ENCODE assay signal across 1 cellular context in the genomic region with DNA sequence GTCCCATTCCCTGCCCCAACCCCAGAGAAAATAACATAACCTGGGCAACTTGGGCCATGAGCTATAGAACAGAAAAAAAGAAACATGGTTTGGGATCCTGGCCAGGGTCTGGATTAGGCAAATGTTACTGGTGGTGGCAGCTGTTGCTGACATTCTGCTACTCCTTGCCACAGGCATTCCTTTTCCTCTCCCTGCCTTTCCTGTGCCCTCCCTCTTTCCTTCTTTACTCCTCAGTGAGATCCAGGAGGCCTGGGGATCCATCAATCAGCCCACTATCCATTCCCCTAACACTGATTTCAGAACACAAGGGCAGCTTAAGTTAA.
TF ChIP-seq lines count a peak whose summit lies in the region.

No MANE protein-coding gene starts in this region.

TF ChIP-seq in GM23338, 12 proteins besides CTCF, POLR2A, EP300 and RAD21 (continued from another document):
- TF ChIP-seq, protein P1, sequence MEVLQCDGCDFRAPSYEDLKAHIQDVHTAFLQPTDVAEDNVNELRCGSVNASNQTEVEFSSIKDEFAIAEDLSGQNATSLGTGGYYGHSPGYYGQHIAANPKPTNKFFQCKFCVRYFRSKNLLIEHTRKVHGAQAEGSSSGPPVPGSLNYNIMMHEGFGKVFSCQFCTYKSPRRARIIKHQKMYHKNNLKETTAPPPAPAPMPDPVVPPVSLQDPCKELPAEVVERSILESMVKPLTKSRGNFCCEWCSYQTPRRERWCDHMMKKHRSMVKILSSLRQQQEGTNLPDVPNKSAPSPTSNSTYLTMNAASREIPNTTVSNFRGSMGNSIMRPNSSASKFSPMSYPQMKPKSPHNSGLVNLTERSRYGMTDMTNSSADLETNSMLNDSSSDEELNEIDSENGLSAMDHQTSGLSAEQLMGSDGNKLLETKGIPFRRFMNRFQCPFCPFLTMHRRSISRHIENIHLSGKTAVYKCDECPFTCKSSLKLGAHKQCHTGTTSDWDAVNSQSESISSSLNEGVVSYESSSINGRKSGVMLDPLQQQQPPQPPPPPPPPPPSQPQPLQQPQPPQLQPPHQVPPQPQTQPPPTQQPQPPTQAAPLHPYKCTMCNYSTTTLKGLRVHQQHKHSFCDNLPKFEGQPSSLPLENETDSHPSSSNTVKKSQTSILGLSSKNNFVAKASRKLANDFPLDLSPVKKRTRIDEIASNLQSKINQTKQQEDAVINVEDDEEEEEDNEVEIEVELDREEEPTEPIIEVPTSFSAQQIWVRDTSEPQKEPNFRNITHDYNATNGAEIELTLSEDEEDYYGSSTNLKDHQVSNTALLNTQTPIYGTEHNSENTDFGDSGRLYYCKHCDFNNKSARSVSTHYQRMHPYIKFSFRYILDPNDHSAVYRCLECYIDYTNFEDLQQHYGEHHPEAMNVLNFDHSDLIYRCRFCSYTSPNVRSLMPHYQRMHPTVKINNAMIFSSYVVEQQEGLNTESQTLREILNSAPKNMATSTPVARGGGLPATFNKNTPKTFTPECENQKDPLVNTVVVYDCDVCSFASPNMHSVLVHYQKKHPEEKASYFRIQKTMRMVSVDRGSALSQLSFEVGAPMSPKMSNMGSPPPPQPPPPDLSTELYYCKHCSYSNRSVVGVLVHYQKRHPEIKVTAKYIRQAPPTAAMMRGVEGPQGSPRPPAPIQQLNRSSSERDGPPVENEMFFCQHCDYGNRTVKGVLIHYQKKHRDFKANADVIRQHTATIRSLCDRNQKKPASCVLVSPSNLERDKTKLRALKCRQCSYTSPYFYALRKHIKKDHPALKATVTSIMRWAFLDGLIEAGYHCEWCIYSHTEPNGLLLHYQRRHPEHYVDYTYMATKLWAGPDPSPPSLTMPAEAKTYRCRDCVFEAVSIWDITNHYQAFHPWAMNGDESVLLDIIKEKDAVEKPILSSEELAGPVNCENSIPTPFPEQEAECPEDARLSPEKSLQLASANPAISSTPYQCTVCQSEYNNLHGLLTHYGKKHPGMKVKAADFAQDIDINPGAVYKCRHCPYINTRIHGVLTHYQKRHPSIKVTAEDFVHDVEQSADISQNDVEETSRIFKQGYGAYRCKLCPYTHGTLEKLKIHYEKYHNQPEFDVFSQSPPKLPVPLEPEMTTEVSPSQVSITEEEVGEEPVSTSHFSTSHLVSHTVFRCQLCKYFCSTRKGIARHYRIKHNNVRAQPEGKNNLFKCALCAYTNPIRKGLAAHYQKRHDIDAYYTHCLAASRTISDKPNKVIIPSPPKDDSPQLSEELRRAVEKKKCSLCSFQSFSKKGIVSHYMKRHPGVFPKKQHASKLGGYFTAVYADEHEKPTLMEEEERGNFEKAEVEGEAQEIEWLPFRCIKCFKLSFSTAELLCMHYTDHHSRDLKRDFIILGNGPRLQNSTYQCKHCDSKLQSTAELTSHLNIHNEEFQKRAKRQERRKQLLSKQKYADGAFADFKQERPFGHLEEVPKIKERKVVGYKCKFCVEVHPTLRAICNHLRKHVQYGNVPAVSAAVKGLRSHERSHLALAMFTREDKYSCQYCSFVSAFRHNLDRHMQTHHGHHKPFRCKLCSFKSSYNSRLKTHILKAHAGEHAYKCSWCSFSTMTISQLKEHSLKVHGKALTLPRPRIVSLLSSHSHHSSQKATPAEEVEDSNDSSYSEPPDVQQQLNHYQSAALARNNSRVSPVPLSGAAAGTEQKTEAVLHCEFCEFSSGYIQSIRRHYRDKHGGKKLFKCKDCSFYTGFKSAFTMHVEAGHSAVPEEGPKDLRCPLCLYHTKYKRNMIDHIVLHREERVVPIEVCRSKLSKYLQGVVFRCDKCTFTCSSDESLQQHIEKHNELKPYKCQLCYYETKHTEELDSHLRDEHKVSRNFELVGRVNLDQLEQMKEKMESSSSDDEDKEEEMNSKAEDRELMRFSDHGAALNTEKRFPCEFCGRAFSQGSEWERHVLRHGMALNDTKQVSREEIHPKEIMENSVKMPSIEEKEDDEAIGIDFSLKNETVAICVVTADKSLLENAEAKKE (CRISPR knock-in tag; IDR thresholded peaks at IDR 0.05): no peak
- TF ChIP-seq JUNB (IDR thresholded peaks at IDR 0.05; ENCODE audit: unreplicated experiment): no peak
- TF ChIP-seq ZNF331 (CRISPR knock-in tag; IDR thresholded peaks at IDR 0.05; ENCODE audit: low read depth): no peak
- TF ChIP-seq EZH2phosphoT487 (IDR thresholded peaks at IDR 0.05; ENCODE audit: unreplicated experiment): no peak
- TF ChIP-seq, protein P2, sequence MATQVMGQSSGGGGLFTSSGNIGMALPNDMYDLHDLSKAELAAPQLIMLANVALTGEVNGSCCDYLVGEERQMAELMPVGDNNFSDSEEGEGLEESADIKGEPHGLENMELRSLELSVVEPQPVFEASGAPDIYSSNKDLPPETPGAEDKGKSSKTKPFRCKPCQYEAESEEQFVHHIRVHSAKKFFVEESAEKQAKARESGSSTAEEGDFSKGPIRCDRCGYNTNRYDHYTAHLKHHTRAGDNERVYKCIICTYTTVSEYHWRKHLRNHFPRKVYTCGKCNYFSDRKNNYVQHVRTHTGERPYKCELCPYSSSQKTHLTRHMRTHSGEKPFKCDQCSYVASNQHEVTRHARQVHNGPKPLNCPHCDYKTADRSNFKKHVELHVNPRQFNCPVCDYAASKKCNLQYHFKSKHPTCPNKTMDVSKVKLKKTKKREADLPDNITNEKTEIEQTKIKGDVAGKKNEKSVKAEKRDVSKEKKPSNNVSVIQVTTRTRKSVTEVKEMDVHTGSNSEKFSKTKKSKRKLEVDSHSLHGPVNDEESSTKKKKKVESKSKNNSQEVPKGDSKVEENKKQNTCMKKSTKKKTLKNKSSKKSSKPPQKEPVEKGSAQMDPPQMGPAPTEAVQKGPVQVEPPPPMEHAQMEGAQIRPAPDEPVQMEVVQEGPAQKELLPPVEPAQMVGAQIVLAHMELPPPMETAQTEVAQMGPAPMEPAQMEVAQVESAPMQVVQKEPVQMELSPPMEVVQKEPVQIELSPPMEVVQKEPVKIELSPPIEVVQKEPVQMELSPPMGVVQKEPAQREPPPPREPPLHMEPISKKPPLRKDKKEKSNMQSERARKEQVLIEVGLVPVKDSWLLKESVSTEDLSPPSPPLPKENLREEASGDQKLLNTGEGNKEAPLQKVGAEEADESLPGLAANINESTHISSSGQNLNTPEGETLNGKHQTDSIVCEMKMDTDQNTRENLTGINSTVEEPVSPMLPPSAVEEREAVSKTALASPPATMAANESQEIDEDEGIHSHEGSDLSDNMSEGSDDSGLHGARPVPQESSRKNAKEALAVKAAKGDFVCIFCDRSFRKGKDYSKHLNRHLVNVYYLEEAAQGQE (IDR thresholded peaks at IDR 0.05; ENCODE audit: unreplicated experiment): no peak
- no peak for TF ChIP-seq EZH2 (IDR thresholded peaks at IDR 0.05; ENCODE audit: low read depth, unreplicated experiment)
- TF ChIP-seq, protein P3, sequence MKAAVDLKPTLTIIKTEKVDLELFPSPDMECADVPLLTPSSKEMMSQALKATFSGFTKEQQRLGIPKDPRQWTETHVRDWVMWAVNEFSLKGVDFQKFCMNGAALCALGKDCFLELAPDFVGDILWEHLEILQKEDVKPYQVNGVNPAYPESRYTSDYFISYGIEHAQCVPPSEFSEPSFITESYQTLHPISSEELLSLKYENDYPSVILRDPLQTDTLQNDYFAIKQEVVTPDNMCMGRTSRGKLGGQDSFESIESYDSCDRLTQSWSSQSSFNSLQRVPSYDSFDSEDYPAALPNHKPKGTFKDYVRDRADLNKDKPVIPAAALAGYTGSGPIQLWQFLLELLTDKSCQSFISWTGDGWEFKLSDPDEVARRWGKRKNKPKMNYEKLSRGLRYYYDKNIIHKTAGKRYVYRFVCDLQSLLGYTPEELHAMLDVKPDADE (IDR thresholded peaks at IDR 0.05): no peak
